ENCODE assay signal across 1 cellular context in genomic region chr11:130141561-130142341, GRCh38.
TF ChIP-seq lines count a peak whose summit lies in the region.

No MANE protein-coding gene starts in this region.

TF ChIP-seq in HepG2, 621 proteins besides CTCF, POLR2A, EP300 and RAD21 (continued from another document):
- TF ChIP-seq, protein P1, sequence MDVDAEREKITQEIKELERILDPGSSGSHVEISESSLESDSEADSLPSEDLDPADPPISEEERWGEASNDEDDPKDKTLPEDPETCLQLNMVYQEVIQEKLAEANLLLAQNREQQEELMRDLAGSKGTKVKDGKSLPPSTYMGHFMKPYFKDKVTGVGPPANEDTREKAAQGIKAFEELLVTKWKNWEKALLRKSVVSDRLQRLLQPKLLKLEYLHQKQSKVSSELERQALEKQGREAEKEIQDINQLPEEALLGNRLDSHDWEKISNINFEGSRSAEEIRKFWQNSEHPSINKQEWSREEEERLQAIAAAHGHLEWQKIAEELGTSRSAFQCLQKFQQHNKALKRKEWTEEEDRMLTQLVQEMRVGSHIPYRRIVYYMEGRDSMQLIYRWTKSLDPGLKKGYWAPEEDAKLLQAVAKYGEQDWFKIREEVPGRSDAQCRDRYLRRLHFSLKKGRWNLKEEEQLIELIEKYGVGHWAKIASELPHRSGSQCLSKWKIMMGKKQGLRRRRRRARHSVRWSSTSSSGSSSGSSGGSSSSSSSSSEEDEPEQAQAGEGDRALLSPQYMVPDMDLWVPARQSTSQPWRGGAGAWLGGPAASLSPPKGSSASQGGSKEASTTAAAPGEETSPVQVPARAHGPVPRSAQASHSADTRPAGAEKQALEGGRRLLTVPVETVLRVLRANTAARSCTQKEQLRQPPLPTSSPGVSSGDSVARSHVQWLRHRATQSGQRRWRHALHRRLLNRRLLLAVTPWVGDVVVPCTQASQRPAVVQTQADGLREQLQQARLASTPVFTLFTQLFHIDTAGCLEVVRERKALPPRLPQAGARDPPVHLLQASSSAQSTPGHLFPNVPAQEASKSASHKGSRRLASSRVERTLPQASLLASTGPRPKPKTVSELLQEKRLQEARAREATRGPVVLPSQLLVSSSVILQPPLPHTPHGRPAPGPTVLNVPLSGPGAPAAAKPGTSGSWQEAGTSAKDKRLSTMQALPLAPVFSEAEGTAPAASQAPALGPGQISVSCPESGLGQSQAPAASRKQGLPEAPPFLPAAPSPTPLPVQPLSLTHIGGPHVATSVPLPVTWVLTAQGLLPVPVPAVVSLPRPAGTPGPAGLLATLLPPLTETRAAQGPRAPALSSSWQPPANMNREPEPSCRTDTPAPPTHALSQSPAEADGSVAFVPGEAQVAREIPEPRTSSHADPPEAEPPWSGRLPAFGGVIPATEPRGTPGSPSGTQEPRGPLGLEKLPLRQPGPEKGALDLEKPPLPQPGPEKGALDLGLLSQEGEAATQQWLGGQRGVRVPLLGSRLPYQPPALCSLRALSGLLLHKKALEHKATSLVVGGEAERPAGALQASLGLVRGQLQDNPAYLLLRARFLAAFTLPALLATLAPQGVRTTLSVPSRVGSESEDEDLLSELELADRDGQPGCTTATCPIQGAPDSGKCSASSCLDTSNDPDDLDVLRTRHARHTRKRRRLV (CRISPR knock-in tag; IDR thresholded peaks at IDR 0.05): no peak
- TF ChIP-seq HNF4G (IDR thresholded peaks at IDR 0.05; ENCODE audit: borderline replicate concordance, low read depth, low read length) (no peak), HNF4G (CRISPR knock-in tag; IDR thresholded peaks at IDR 0.05; ENCODE audit: borderline replicate concordance, low read depth) (no peak), RNF2 (conservative IDR thresholded peaks at IDR 0.05; ENCODE audit: low read depth) (no peak), ATF5 (CRISPR knock-in tag; IDR thresholded peaks at IDR 0.05; ENCODE audit: low read depth) (no peak), MAF1 (CRISPR knock-in tag; IDR thresholded peaks at IDR 0.05; ENCODE audit: borderline replicate concordance) (no peak), CEBPB (IDR thresholded peaks at IDR 0.05; ENCODE audit: borderline replicate concordance, low read depth, low read length) (no peak), ZNF709 (CRISPR knock-in tag; IDR thresholded peaks at IDR 0.05) (no peak), DNMT3B (CRISPR knock-in tag; conservative IDR thresholded peaks at IDR 0.05) (no peak), ZNF143 (CRISPR knock-in tag; IDR thresholded peaks at IDR 0.05) (no peak), NR2C2 (CRISPR knock-in tag; IDR thresholded peaks at IDR 0.05; ENCODE audit: borderline replicate concordance) (no peak), NR2F6 (IDR thresholded peaks at IDR 0.05) (no peak), NR2F6 (CRISPR knock-in tag; IDR thresholded peaks at IDR 0.05) (no peak), HOXA9 (CRISPR knock-in tag; IDR thresholded peaks at IDR 0.05; ENCODE audit: borderline replicate concordance) (no peak)
